ENCODE assay signal across 7 cellular contexts in genomic region chr14:89022274-89022673, GRCh38.
"Had no signal": no experiment of that assay in that cellular context is flagged by ENCODE, and none has a peak within 500 bp of the region (broad histone marks: within the 10 kb centered on the region; RNA-seq: fewer than 3 reads in every experiment).

No MANE protein-coding gene starts in this region.

- ATAC-seq: GM23338, HepG2 had no signal

- H3K4me2 ChIP-seq: GM23338 had no signal

- DNase-seq: H9, HCEC 1CT had no signal

- FAIRE-seq: H1, H54, HepG2 had no signal

- H3K4me3 ChIP-seq: GM23338 had no signal

- H3K27ac ChIP-seq: HL-60 had no signal

- H2AFZ ChIP-seq: GM23338 had no signal
